Comparison of ENCODE assay signal across 2 cellular contexts in the genomic region with DNA sequence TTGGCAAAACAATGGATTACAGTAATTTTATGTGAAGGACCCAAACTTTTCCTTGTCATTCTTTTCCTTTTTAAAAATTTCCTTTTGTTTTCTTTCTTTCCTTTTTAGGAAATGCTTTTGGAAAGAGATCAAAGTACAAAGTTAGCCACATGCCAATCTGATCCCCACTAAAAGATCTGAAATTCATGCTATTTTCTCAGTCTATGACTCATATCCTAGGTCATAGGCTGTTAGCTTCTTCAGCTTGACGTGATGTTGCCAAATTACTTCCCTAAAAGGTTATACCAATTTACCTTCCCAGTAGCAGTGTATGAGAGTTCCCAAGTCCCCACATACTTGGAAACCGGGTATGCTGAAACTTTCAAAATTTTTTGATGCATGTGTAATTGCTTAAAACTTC.
TF ChIP-seq lines count a peak whose summit lies in the region.

No MANE protein-coding gene starts in this region.

TF ChIP-seq in IMR-90, 13 proteins besides CTCF, POLR2A, EP300 and RAD21 (continued from another document):
- TF ChIP-seq, protein P1, sequence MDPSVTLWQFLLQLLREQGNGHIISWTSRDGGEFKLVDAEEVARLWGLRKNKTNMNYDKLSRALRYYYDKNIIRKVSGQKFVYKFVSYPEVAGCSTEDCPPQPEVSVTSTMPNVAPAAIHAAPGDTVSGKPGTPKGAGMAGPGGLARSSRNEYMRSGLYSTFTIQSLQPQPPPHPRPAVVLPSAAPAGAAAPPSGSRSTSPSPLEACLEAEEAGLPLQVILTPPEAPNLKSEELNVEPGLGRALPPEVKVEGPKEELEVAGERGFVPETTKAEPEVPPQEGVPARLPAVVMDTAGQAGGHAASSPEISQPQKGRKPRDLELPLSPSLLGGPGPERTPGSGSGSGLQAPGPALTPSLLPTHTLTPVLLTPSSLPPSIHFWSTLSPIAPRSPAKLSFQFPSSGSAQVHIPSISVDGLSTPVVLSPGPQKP (IDR thresholded peaks at IDR 0.05; ENCODE audit: borderline replicate concordance, low read depth, low read length) = no peak
- no peak for TF ChIP-seq MAZ (IDR thresholded peaks at IDR 0.05; ENCODE audit: borderline replicate concordance, low read depth, low read length)
- TF ChIP-seq RFX5 (IDR thresholded peaks at IDR 0.05; ENCODE audit: low read depth, low read length) = no peak
- no peak for TF ChIP-seq SMC3 (IDR thresholded peaks at IDR 0.05; ENCODE audit: low read depth, low read length)
- no peak for TF ChIP-seq BHLHE40 (IDR thresholded peaks at IDR 0.05; ENCODE audit: low read depth, low read length)
- TF ChIP-seq, protein P2, sequence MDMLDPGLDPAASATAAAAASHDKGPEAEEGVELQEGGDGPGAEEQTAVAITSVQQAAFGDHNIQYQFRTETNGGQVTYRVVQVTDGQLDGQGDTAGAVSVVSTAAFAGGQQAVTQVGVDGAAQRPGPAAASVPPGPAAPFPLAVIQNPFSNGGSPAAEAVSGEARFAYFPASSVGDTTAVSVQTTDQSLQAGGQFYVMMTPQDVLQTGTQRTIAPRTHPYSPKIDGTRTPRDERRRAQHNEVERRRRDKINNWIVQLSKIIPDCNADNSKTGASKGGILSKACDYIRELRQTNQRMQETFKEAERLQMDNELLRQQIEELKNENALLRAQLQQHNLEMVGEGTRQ (IDR thresholded peaks at IDR 0.05; ENCODE audit: low read depth, low read length) = no peak

TF ChIP-seq in K562, 482 proteins besides CTCF, POLR2A, EP300 and RAD21 (continued from another document):
- TF ChIP-seq, protein P3, sequence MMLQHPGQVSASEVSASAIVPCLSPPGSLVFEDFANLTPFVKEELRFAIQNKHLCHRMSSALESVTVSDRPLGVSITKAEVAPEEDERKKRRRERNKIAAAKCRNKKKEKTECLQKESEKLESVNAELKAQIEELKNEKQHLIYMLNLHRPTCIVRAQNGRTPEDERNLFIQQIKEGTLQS (IDR thresholded peaks at IDR 0.05) = 0 out of 2 replicates have a peak, but pooled peaks have one; percentile 33
- TF ChIP-seq, protein P3 (CRISPR knock-in tag; conservative IDR thresholded peaks at IDR 0.05) = no peak
- no peak for TF ChIP-seq SOX6 (IDR thresholded peaks at IDR 0.05)
- 0 out of 2 replicates have a peak, but pooled peaks have one; percentile 33 for TF ChIP-seq FOSL1 (tag; conservative IDR thresholded peaks at IDR 0.05)
- TF ChIP-seq, protein P4, sequence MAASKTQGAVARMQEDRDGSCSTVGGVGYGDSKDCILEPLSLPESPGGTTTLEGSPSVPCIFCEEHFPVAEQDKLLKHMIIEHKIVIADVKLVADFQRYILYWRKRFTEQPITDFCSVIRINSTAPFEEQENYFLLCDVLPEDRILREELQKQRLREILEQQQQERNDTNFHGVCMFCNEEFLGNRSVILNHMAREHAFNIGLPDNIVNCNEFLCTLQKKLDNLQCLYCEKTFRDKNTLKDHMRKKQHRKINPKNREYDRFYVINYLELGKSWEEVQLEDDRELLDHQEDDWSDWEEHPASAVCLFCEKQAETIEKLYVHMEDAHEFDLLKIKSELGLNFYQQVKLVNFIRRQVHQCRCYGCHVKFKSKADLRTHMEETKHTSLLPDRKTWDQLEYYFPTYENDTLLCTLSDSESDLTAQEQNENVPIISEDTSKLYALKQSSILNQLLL (CRISPR knock-in tag; IDR thresholded peaks at IDR 0.05; ENCODE audit: borderline replicate concordance) = no peak
- no peak for TF ChIP-seq ERF (CRISPR knock-in tag; IDR thresholded peaks at IDR 0.05)
- no peak for TF ChIP-seq CCNT2 (IDR thresholded peaks at IDR 0.05; ENCODE audit: borderline replicate concordance, extremely low read depth, insufficient read length, low read depth, low read length)
- no peak for TF ChIP-seq ZNF12 (CRISPR knock-in tag; IDR thresholded peaks at IDR 0.05)
- TF ChIP-seq BACH1 (tag; IDR thresholded peaks at IDR 0.05) = no peak
- no peak for TF ChIP-seq KLF6 (CRISPR knock-in tag; IDR thresholded peaks at IDR 0.05; ENCODE audit: borderline replicate concordance)
- no peak for TF ChIP-seq ZNF274 (IDR thresholded peaks at IDR 0.05; ENCODE audit: borderline replicate concordance, low read depth, low read length)
- TF ChIP-seq, protein P5, sequence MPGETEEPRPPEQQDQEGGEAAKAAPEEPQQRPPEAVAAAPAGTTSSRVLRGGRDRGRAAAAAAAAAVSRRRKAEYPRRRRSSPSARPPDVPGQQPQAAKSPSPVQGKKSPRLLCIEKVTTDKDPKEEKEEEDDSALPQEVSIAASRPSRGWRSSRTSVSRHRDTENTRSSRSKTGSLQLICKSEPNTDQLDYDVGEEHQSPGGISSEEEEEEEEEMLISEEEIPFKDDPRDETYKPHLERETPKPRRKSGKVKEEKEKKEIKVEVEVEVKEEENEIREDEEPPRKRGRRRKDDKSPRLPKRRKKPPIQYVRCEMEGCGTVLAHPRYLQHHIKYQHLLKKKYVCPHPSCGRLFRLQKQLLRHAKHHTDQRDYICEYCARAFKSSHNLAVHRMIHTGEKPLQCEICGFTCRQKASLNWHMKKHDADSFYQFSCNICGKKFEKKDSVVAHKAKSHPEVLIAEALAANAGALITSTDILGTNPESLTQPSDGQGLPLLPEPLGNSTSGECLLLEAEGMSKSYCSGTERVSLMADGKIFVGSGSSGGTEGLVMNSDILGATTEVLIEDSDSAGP (CRISPR knock-in tag; IDR thresholded peaks at IDR 0.05) = no peak
- TF ChIP-seq TEAD1 (CRISPR knock-in tag; IDR thresholded peaks at IDR 0.05) = no peak
- no peak for TF ChIP-seq CHCHD3 (CRISPR knock-in tag; IDR thresholded peaks at IDR 0.05)
- no peak for TF ChIP-seq SIN3A (IDR thresholded peaks at IDR 0.05; ENCODE audit: borderline replicate concordance in 2 of 2, control insufficient read depth in 1 of 2, low read depth in 2 of 2, low read length in 2 of 2)
- TF ChIP-seq CREM (IDR thresholded peaks at IDR 0.05; ENCODE audit: low read depth) = peak; percentile 54; the same call in 1 of the 2 replicates
- TF ChIP-seq, protein P6, sequence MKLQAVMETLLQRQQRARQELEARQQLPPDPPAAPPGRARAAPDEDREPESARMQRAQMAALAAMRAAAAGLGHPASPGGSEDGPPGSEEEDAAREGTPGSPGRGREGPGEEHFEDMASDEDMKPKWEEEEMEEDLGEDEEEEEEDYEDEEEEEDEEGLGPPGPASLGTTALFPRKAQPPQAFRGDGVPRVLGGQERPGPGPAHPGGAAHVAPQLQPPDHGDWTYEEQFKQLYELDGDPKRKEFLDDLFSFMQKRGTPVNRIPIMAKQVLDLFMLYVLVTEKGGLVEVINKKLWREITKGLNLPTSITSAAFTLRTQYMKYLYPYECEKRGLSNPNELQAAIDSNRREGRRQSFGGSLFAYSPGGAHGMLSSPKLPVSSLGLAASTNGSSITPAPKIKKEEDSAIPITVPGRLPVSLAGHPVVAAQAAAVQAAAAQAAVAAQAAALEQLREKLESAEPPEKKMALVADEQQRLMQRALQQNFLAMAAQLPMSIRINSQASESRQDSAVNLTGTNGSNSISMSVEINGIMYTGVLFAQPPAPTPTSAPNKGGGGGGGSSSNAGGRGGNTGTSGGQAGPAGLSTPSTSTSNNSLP (IDR thresholded peaks at IDR 0.05; ENCODE audit: borderline replicate concordance, low read depth, low read length) = no peak
- TF ChIP-seq ZNF507 (tag; conservative IDR thresholded peaks at IDR 0.05) = no peak
